In the genomic region with DNA sequence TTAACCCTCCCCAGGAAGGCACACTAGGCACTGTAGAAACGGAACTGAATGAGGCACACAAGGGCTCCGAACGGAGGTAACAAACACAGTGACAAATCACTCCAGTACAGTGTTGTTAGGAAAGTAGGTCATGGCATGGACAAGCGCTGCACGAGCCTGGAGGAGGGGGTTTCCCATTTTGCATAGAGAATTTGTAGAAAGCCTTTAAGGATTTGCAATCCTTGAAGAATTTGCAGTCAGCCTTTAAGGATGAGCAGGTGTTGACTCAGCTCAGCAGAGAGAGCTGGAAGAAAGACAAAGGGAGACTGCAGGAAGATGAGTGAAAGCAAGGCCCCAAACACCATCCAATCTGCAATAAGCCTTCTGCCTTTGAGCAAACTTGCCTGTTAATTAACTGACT, we compare ENCODE assay signal across 11 cellular contexts. TPM values are rescaled to one million over a fixed set of nuclear protein-coding genes. Genes with fewer than 3 reads are reported as not detected.
DNase-seq lines count a peak whose midpoint lies in the region; ATAC-seq and TF ChIP-seq lines count a peak whose summit lies in the region.
"Had no signal": no experiment of that assay in that cellular context is flagged by ENCODE, and none has a peak within 500 bp of the region (broad histone marks: within the 10 kb centered on the region; RNA-seq: fewer than 3 reads in every experiment).

No MANE protein-coding gene starts in this region.

- H3K4me3 ChIP-seq in choroid plexus epithelial cell (ENCODE audit: low read depth, low read length) (no peak overlapping the region), left lung (no peak overlapping the region), upper lobe of right lung (no peak overlapping the region)

- intact Hi-C loops in left lung (cut with DNase I): no loop called here
- intact Hi-C loops in upper lobe of right lung (cut with DNase I): no loop called here

- TF ChIP-seq CTCF in choroid plexus epithelial cell (conservative IDR thresholded peaks at IDR 0.05; ENCODE audit: low read depth, low read length) (no peak), left lung (IDR thresholded peaks at IDR 0.05) (no peak), upper lobe of right lung (IDR thresholded peaks at IDR 0.05) (no peak)

- DNase-seq in AG20443 (ENCODE audit: low spot score) (peak; percentile 73), NCI-H226 (peak; percentile 84), choroid plexus epithelial cell (ENCODE audit: low read depth) (peak; percentile 69), left lung (no peak), CD1c-positive myeloid dendritic cell (ENCODE audit: extremely low spot score) (no peak), DMS79 treated with DMSO at 0.1 percent for 48 hours (lab: John Stamatoyannopoulos, UW) (no peak), upper lobe of right lung (no peak)
- DNase-seq: CD4-positive, CD25-positive, alpha-beta regulatory T cell; NCI-H146 had no signal

- H3K4me1 ChIP-seq in left lung (no peaks in the 10 kb centered on the region), upper lobe of right lung (no peaks in the 10 kb centered on the region)

- ATAC-seq in left lung: peak; percentile 76
- no peak for ATAC-seq in upper lobe of right lung
- no peak for ATAC-seq in activated CD4-positive, CD25-positive, alpha-beta regulatory T cell treated with anti-CD3 and anti-CD28 coated beads, Interleukin-2, amount 50 U/mL, for 24 hours

- H3K27ac ChIP-seq in left lung (no peak overlapping the region), upper lobe of right lung (no peak overlapping the region)
- H3K27ac ChIP-seq: VCaP had no signal

- no peaks in the 10 kb centered on the region for H3K36me3 ChIP-seq in left lung
- H3K36me3 ChIP-seq in upper lobe of right lung: no peaks in the 10 kb centered on the region

- H3K9me3 ChIP-seq in left lung (no peaks in the 10 kb centered on the region), upper lobe of right lung (no peaks in the 10 kb centered on the region)

- H3K27me3 ChIP-seq in left lung: no peaks in the 10 kb centered on the region
- H3K27me3 ChIP-seq in upper lobe of right lung: no peaks in the 10 kb centered on the region

RNA-seq across cellular contexts. Expression of gene PPP1R3C, which starts 51.1 kb away (rescaled TPM):
- total RNA-seq in left lung (10 to 100 TPM; 16.8 to 24.0 TPM), upper lobe of right lung (15.1 TPM)
- total RNA-seq: CD4-positive, CD25-positive, alpha-beta regulatory T cell had no signal

Comparison
In these comparisons a context has a peak if more than half of its experiments do, and no peak if none do; other contexts are left out.
1. DNase-seq: peak in AG20443 (single experiment), NCI-H226 (single experiment) and choroid plexus epithelial cell (single experiment); none in left lung (0 of 2), CD1c-positive myeloid dendritic cell (single experiment), DMS79 treated with DMSO at 0.1 percent for 48 hours (single experiment) and upper lobe of right lung (single experiment).